8 cellular contexts compared by ENCODE assay signal in genomic region chr17:35930211-35931065, GRCh38. TPM values are rescaled to one million over a fixed set of nuclear protein-coding genes. Genes with fewer than 3 reads are reported as not detected.
A peak's percentile ranks its signal among the peaks of the same experiment; 100 is the strongest.
DNase-seq lines count a peak whose midpoint lies in the region; ATAC-seq and TF ChIP-seq lines count a peak whose summit lies in the region.

Gene RDM1, minus strand, starts transcription at chr17:35930773. Its CDS starts 46 bp downstream, at chr17:35930727.

- H3K79me2 ChIP-seq in SU-DHL-6 (ENCODE audit: insufficient read depth, low read length): peaks cover 13% of the 10 kb centered on the region; the same call in 1 of the 2 replicates

- H4K20me1 ChIP-seq in SU-DHL-6 (ENCODE audit: low read depth, low read length): no peaks in the 10 kb centered on the region

- WGBS in right cardiac atrium: 2% methylated on average over 35 of the region's 35 CpGs
- 2% methylated on average over 35 of the region's 35 CpGs for WGBS in aorta, 2 donors

- H3K27me3 ChIP-seq in SU-DHL-6 (ENCODE audit: low read length) (no peaks in the 10 kb centered on the region), right cardiac atrium (ENCODE audit: control insufficient read depth, insufficient read depth) (no peaks in the 10 kb centered on the region), aorta (ENCODE audit: control insufficient read depth in 1 of 2, insufficient read depth in 2 of 2, low read length in 1 of 2) (no peaks in the 10 kb centered on the region)

- H3K36me3 ChIP-seq in SU-DHL-6 (ENCODE audit: low read length) (no peaks in the 10 kb centered on the region), aorta (ENCODE audit: control insufficient read depth in 1 of 2, insufficient read depth in 2 of 2, low read length in 1 of 2) (no peaks in the 10 kb centered on the region)

- H3F3A ChIP-seq in SU-DHL-6 (ENCODE audit: insufficient read depth): peaks cover 4% of the 10 kb centered on the region; the same call in 1 of the 2 replicates

- H3K9me3 ChIP-seq in SU-DHL-6 (ENCODE audit: insufficient read depth, low read length) (no peaks in the 10 kb centered on the region), right cardiac atrium (ENCODE audit: control insufficient read depth, low read length) (no peaks in the 10 kb centered on the region), aorta (ENCODE audit: control insufficient read depth, low read length) (no peaks in the 10 kb centered on the region)

- peak within 1 kb of the TSS; percentile 71 for H3K9ac ChIP-seq in SU-DHL-6 (ENCODE audit: low read length)

- peak within 1 kb of the TSS; percentile 86 for H3K27ac Mint-ChIP-seq in activated naive CD8-positive, alpha-beta T cell treated with anti-CD3 and anti-CD28 coated beads, Interleukin-2, amount 10 ng/mL, durations not matched to agents 7 days and 5 days

- in situ Hi-C loops in Caki2 (cut with HindIII; ENCODE audit: low pct_unique_long_range_greater_than_20kb, low sequenced_read_pairs): no loop called here

- no peaks in the 10 kb centered on the region for H3K9me2 ChIP-seq in SU-DHL-6 (replicated peaks; ENCODE audit: insufficient read depth, low read length)

- H3K36me3 Mint-ChIP-seq in activated naive CD8-positive, alpha-beta T cell treated with anti-CD3 and anti-CD28 coated beads, Interleukin-2, amount 10 ng/mL, durations not matched to agents 7 days and 5 days: peaks cover 15% of the 10 kb centered on the region

- H3K4me3 Mint-ChIP-seq in activated naive CD8-positive, alpha-beta T cell treated with anti-CD3 and anti-CD28 coated beads, Interleukin-2, amount 10 ng/mL, durations not matched to agents 7 days and 5 days: peak within 1 kb of the TSS; percentile 84

- intact Hi-C loops in right cardiac atrium (cut with DNase I) (no loop called here), aorta (cut with DNase I) (no loop called here)

- H3K4me3 ChIP-seq in SU-DHL-6 (ENCODE audit: insufficient read depth, low read length, poor library complexity, severe bottlenecking): peak within 1 kb of the TSS; percentile 72
- H3K4me3 ChIP-seq in right cardiac atrium (ENCODE audit: low read length): peak within 1 kb of the TSS; percentile 5
- H3K4me3 ChIP-seq in aorta (ENCODE audit: low read length in 2 of 2): peak within 1 kb of the TSS in 1 of 2 donors; percentile 5

- DNase-seq in Caki2 (ENCODE audit: low read depth) (peak; percentile 84), H4 (ENCODE audit: low spot score) (peak; percentile 77), NCI-H1417 treated with DMSO at 0.1 percent for 48 hours (lab: John Stamatoyannopoulos, UW) (peak; percentile 73), right cardiac atrium (peak; percentile 58 to 87 (median 82)), renal cortical epithelial cell (ENCODE audit: low read depth) (peak; percentile 47), aorta (peak; percentile 72 to 86)
- DNase-seq in activated naive CD8-positive, alpha-beta T cell treated with anti-CD3 and anti-CD28 coated beads, Interleukin-2, amount 10 ng/mL, durations not matched to agents 7 days and 5 days: peak; percentile 96

- ATAC-seq in activated naive CD8-positive, alpha-beta T cell treated with anti-CD3 and anti-CD28 coated beads, Interleukin-2, amount 10 ng/mL, durations not matched to agents 7 days and 5 days (ENCODE audit: low read depth): peak; percentile 98
- ATAC-seq in right cardiac atrium: peak; percentile 82 to 88
- ATAC-seq in aorta (ENCODE audit: low FRiP score): peak; percentile 84

- POLR2A ChIA-PET in activated naive CD8-positive, alpha-beta T cell treated with anti-CD3 and anti-CD28 coated beads, Interleukin-2, amount 10 ng/mL, durations not matched to agents 7 days and 5 days (lab: Charles Lee): interaction anchor here (0.6 to 3.8 kb wide), 12 partner anchors 11 to 121 kb away, joined by 3 to 29 read pairs (median 7); partner anchors contain the start of genes CCL5 and TAF15

- H2AFZ ChIP-seq in SU-DHL-6 (ENCODE audit: low read depth, low read length, severe bottlenecking): peak within 1 kb of the TSS; percentile 50

- peaks cover 2% of the 10 kb centered on the region for H3K27me3 Mint-ChIP-seq in activated naive CD8-positive, alpha-beta T cell treated with anti-CD3 and anti-CD28 coated beads, Interleukin-2, amount 10 ng/mL, durations not matched to agents 7 days and 5 days

- H3K27ac ChIP-seq in SU-DHL-6 (ENCODE audit: low read depth, low read length) (peak within 1 kb of the TSS; percentile 65), right cardiac atrium (ENCODE audit: low read length) (no peak within 1 kb of the TSS), aorta (ENCODE audit: low read depth in 1 of 2, low read length in 2 of 2) (no peak within 1 kb of the TSS)

- no peak for TF ChIP-seq CTCF in SU-DHL-6 (IDR thresholded peaks at IDR 0.05; ENCODE audit: insufficient read depth, low read length, poor library complexity, severe bottlenecking)

- H3K4me1 ChIP-seq in right cardiac atrium (ENCODE audit: control insufficient read depth, insufficient read depth, low read length) (peaks cover 3% of the 10 kb centered on the region), aorta (ENCODE audit: control insufficient read depth in 1 of 2, insufficient read depth in 2 of 2, low read length in 2 of 2) (no peaks in the 10 kb centered on the region)

- no peaks in the 10 kb centered on the region for H3K9me3 Mint-ChIP-seq in activated naive CD8-positive, alpha-beta T cell treated with anti-CD3 and anti-CD28 coated beads, Interleukin-2, amount 10 ng/mL, durations not matched to agents 7 days and 5 days

- peaks cover 28% of the 10 kb centered on the region for H3K4me1 Mint-ChIP-seq in activated naive CD8-positive, alpha-beta T cell treated with anti-CD3 and anti-CD28 coated beads, Interleukin-2, amount 10 ng/mL, durations not matched to agents 7 days and 5 days

- H3K4me2 ChIP-seq in SU-DHL-6 (ENCODE audit: low read depth, low read length, poor library complexity, severe bottlenecking): peak within 1 kb of the TSS; percentile 70

RNA-seq across cellular contexts. Expression of gene RDM1, which starts in this region (rescaled TPM):
- total RNA-seq in Caki2 (2014; rRNA removed; shearing (Covaris generic); ENCODE audit: low replicate concordance): 12.8 and 13.7 TPM in 2 replicates
- 0.66 and 1.1 TPM in 2 replicates for total RNA-seq in H4 (2014; rRNA removed; shearing (Covaris generic))
- total RNA-seq in activated naive CD8-positive, alpha-beta T cell treated with anti-CD3 and anti-CD28 coated beads, Interleukin-2, amount 10 ng/mL, durations not matched to agents 7 days and 5 days: 10 to 100 TPM; 17.3 to 25.0 TPM
- not detected for total RNA-seq in right cardiac atrium
- not detected for polyA plus RNA-seq in right cardiac atrium
- total RNA-seq in renal cortical epithelial cell: 0.20 and 1.6 TPM in 2 replicates
- total RNA-seq in aorta: not detected
- not detected for polyA plus RNA-seq in aorta

Comparison
In these comparisons a context has a peak if more than half of its experiments do, and no peak if none do; other contexts are left out.
1. Peak in DNase-seq, ATAC-seq and H3K4me3 ChIP-seq in right cardiac atrium; RNA of the gene not detected or under 1 TPM.
2. Peak in DNase-seq and ATAC-seq in aorta; RNA of the gene not detected or under 1 TPM.